Comparison of ENCODE assay signal across 8 cellular contexts in the genomic region with DNA sequence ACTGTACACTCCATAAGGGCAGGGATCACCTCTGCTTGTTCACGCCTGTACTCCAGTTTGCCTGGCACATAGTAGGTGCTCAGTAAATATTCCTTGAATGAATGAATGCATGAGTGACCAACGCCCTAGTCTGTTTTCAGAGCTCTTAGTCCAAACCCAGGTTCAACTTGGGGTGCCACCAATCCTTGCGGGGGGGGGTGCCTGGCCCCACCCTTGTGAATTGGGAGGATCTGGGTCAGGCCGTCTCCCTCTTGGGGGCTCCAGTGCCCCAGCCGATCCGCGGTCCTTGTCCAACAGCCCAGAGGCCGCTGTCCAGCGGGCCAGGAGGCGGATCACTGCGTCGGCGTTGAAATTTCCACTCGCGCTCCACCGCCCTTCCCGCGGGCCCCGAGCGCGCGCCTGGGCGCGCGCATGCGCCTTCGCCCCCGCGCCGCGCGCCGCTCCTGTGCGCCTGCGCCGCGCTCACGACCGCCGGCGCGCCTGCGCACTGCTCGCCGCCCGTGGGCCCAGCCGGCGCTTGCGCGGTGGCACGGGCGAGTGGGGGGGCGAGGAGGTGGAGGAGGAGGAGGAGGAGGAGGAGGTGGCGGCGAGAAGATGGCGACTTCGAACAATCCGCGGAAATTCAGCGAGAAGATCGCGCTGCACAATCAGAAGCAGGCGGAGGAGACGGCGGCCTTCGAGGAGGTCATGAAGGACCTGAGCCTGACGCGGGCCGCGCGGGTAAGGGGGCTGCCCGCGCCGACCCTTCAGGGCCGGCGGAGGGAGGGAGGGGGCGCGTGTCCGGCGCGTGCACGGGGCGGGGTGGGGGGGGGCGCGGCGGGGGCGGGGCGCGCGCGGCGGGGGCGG. TPM values are rescaled to one million over a fixed set of nuclear protein-coding genes. Genes with fewer than 3 reads are reported as not detected.
DNase-seq lines count a peak whose midpoint lies in the region; ATAC-seq and TF ChIP-seq lines count a peak whose summit lies in the region.

A gene with protein sequence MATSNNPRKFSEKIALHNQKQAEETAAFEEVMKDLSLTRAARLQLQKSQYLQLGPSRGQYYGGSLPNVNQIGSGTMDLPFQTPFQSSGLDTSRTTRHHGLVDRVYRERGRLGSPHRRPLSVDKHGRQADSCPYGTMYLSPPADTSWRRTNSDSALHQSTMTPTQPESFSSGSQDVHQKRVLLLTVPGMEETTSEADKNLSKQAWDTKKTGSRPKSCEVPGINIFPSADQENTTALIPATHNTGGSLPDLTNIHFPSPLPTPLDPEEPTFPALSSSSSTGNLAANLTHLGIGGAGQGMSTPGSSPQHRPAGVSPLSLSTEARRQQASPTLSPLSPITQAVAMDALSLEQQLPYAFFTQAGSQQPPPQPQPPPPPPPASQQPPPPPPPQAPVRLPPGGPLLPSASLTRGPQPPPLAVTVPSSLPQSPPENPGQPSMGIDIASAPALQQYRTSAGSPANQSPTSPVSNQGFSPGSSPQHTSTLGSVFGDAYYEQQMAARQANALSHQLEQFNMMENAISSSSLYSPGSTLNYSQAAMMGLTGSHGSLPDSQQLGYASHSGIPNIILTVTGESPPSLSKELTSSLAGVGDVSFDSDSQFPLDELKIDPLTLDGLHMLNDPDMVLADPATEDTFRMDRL (plus strand): TSS at position 572 of the 846 bp plus-strand sequence. CDS start 23 bp downstream, at position 595.

- H3K36me3 Mint-ChIP-seq in effector memory CD8-positive, alpha-beta T cell (ENCODE audit: insufficient read depth): peaks cover 14% of the 10 kb centered on the region

- peak; percentile 81 for ATAC-seq in GM19372 (IDR thresholded peaks at IDR 0.05; ENCODE audit: low read depth, unreplicated experiment)
- peak; percentile 84 for ATAC-seq in effector memory CD8-positive, alpha-beta T cell (replicated peaks)

- TF ChIP-seq CTCF in BJ (IDR thresholded peaks at IDR 0.05; ENCODE audit: insufficient read depth, low read depth, low read length): no peak

- POLR2A ChIA-PET in BJ (lab: Charles Lee): no interaction called here

- H3K36me3 ChIP-seq in BJ (ENCODE audit: control insufficient read depth, insufficient read depth, low read length) (no peaks in the 10 kb centered on the region), mesenchymal stem cell (ENCODE audit: control insufficient read depth in 1 of 2, insufficient read depth in 2 of 2, low read depth in 1 of 2, low read length in 2 of 2) (peaks cover 0 to 5% of the 10 kb centered on the region in 2 experiments)

- peak within 1 kb of the TSS; percentile 61 for H3K4me3 ChIP-seq in BJ (ENCODE audit: low read depth, low read length)
- H3K4me3 ChIP-seq in mesenchymal stem cell (ENCODE audit: insufficient read depth in 1 of 2, low read depth in 1 of 2, low read length in 2 of 2): peak within 1 kb of the TSS; percentile 85

- peak within 1 kb of the TSS; percentile 90 for H2AFZ ChIP-seq in mesenchymal stem cell (ENCODE audit: low read depth, low read length)

- H3K27me3 ChIP-seq in BJ (ENCODE audit: control insufficient read depth, insufficient read depth, low read length): no peaks in the 10 kb centered on the region
- no peaks in the 10 kb centered on the region for H3K27me3 ChIP-seq in mesenchymal stem cell (ENCODE audit: control insufficient read depth in 1 of 2, insufficient read depth in 1 of 2, low read length in 2 of 2)

- peak within 1 kb of the TSS; percentile 82 to 93 for H3K4ac ChIP-seq in mesenchymal stem cell (ENCODE audit: low read depth in 1 of 2, low read length in 2 of 2)

- H3K4me2 ChIP-seq in mesenchymal stem cell (ENCODE audit: low read length, poor library complexity, severe bottlenecking): peak within 1 kb of the TSS; percentile 96

- H3K9ac ChIP-seq in mesenchymal stem cell (ENCODE audit: low read length): peak within 1 kb of the TSS; percentile 83

- peak within 1 kb of the TSS in 1 of 2 experiments; percentile 72 for H3K23ac ChIP-seq in mesenchymal stem cell (ENCODE audit: low read length in 2 of 2)

- H4K8ac ChIP-seq in mesenchymal stem cell (ENCODE audit: low read length): peak within 1 kb of the TSS; percentile 99

- H3K9me3 ChIP-seq in mesenchymal stem cell (ENCODE audit: control insufficient read depth, low read length): no peaks in the 10 kb centered on the region

- 3% methylated on average over 33 of the region's 93 CpGs for WGBS in mesenchymal stem cell

- H2AK5ac ChIP-seq in mesenchymal stem cell (ENCODE audit: low read length, severe bottlenecking): peak within 1 kb of the TSS; percentile 17

- peak within 1 kb of the TSS; percentile 99 for H4K91ac ChIP-seq in mesenchymal stem cell (ENCODE audit: low read length)

- peaks cover 0 to 4% of the 10 kb centered on the region in 2 donors for H3K27me3 Mint-ChIP-seq in effector memory CD8-positive, alpha-beta T cell

- peak within 1 kb of the TSS; percentile 94 for H2BK15ac ChIP-seq in mesenchymal stem cell (ENCODE audit: low read depth, poor library complexity, severe bottlenecking)

- peak within 1 kb of the TSS; percentile 60 for H3K27ac ChIP-seq in mesenchymal stem cell (ENCODE audit: low read length, poor library complexity, severe bottlenecking)

- CTCF ChIA-PET in BJ (lab: Yijun Ruan, JAX): interaction anchor here (0.9 to 1.9 kb wide), 3 partner anchors 11 to 165 kb away, joined by 3 to 5 read pairs (median 3); no protein-coding TSS in a partner anchor

- H3K4me1 ChIP-seq in mesenchymal stem cell (ENCODE audit: control insufficient read depth, insufficient read depth, low read depth, low read length): peaks cover 22% of the 10 kb centered on the region

- no peak for DNase-seq in BJ (ENCODE audit: low read depth)
- DNase-seq in HPDE6-E6E7 (ENCODE audit: extremely low spot score): peak; percentile 97
- peak; percentile 28 for DNase-seq in NK-92 (lab: John Stamatoyannopoulos, UW; ENCODE audit: unreplicated experiment)
- DNase-seq in activated CD8-positive, alpha-beta memory T cell treated with anti-CD3 and anti-CD28 coated beads for 4 hours (ENCODE audit: low read depth in 2 of 2): peak; percentile 85 to 87
- peak; percentile 94 to 96 (median 95) for DNase-seq in effector memory CD8-positive, alpha-beta T cell
- DNase-seq in mesenchymal stem cell: peak; percentile 82
- DNase-seq in stimulated activated CD8-positive, alpha-beta memory T cell treated with anti-CD3 and anti-CD28 coated beads, Interleukin-12 subunit alpha, Interleukin-12 subunit beta, amount 100 ng/mL, for 1 hour (ENCODE audit: low read depth): peak; percentile 91

- H3K14ac ChIP-seq in mesenchymal stem cell (ENCODE audit: low read length in 2 of 2): peak within 1 kb of the TSS in 1 of 2 experiments; percentile 98

- H3K79me1 ChIP-seq in mesenchymal stem cell (replicated peaks; ENCODE audit: low read length, poor library complexity, severe bottlenecking): peaks cover 28% of the 10 kb centered on the region

- H2BK5ac ChIP-seq in mesenchymal stem cell (ENCODE audit: low read depth, low read length, poor library complexity, severe bottlenecking): peak within 1 kb of the TSS; percentile 96

- H2BK120ac ChIP-seq in mesenchymal stem cell (ENCODE audit: low read depth, low read length): peak within 1 kb of the TSS; percentile 94

- H3K4me3 Mint-ChIP-seq in effector memory CD8-positive, alpha-beta T cell: peak within 1 kb of the TSS; percentile 81 to 82

- peaks cover 7 to 10% of the 10 kb centered on the region in 2 donors for H3K4me1 Mint-ChIP-seq in effector memory CD8-positive, alpha-beta T cell (ENCODE audit: low read depth in 2 of 2)

- H3K18ac ChIP-seq in mesenchymal stem cell (ENCODE audit: low read depth in 1 of 2, low read length in 2 of 2): peak within 1 kb of the TSS; percentile 98

- H2BK12ac ChIP-seq in mesenchymal stem cell (ENCODE audit: low read length in 2 of 2): peak within 1 kb of the TSS; percentile 66 to 88

- peak within 1 kb of the TSS; percentile 49 to 87 for H3K27ac Mint-ChIP-seq in effector memory CD8-positive, alpha-beta T cell

- H3K9me3 Mint-ChIP-seq in effector memory CD8-positive, alpha-beta T cell: no peaks in the 10 kb centered on the region

RNA-seq across cellular contexts. Expression of the gene that starts here (rescaled TPM):
- 0.97 and 1.5 TPM in 2 replicates for polyA plus RNA-seq in BJ (2011; rRNA removed)
- polyA minus RNA-seq in BJ (2011; rRNA and poly(A)+ RNA removed): 0.62 and 1.4 TPM in 2 replicates
- polyA plus RNA-seq in mesenchymal stem cell (2013, experiment 1 of 2): 9.9 TPM
- 9.4 TPM for polyA plus RNA-seq in mesenchymal stem cell (2013, experiment 2 of 2)
